Comparison of ENCODE assay signal across 33 cellular contexts in genomic region chr16:18943414-18943813, GRCh38. TPM values are rescaled to one million over a fixed set of nuclear protein-coding genes. Genes with fewer than 3 reads are reported as not detected.
"Had no signal": no experiment of that assay in that cellular context is flagged by ENCODE, and none has a peak within 500 bp of the region (broad histone marks: within the 10 kb centered on the region; RNA-seq: fewer than 3 reads in every experiment).

No MANE protein-coding gene starts in this region.

- H3K27ac Mint-ChIP-seq: activated B cell treated with CpG ODN at 0.5 μM for 24 hours; activated CD8-positive, alpha-beta T cell treated with anti-CD3 and anti-CD28 coated beads for 36 hours; activated naive CD8-positive, alpha-beta T cell; activated T-helper 2 cell treated with anti-CD3 and anti-CD28 coated beads, Interferon-gamma antibody, Interleukin-2, Interleukin-4, amounts not matched to agents 10 μg/mL and 5 μg/mL and 100 μg/mL, durations not matched to agents 14 hours and 24 hours and 36 hours; T-helper 1 cell treated with Interleukin-12 subunit alpha and Interleukin-12 subunit beta and Interleukin-4 antibody, amounts not matched to agents 30 μg/mL and 1 μg/mL, for 36 hours; T-helper 2 cell treated with Interferon-gamma antibody and Interleukin-4, amounts not matched to agents 5 μg/mL and 100 μg/mL, for 36 hours had no signal

- H3K4me1 Mint-ChIP-seq: central memory CD8-positive, alpha-beta T cell had no signal

- H3K9me3 Mint-ChIP-seq: activated B cell treated with CpG ODN at 0.5 μM for 24 hours; activated CD8-positive, alpha-beta T cell treated with anti-CD3 and anti-CD28 coated beads for 36 hours; activated T-cell treated with anti-CD3 and anti-CD28 coated beads, Interleukin-2, amount 50 U/mL, for 4 hours; activated T-helper 2 cell treated with anti-CD3 and anti-CD28 coated beads, Interferon-gamma antibody, Interleukin-2, Interleukin-4, amounts not matched to agents 10 μg/mL and 5 μg/mL and 100 μg/mL, durations not matched to agents 14 hours and 24 hours and 36 hours; central memory CD8-positive, alpha-beta T cell; T-cell; T-helper 2 cell treated with Interferon-gamma antibody and Interleukin-4, amounts not matched to agents 5 μg/mL and 100 μg/mL, for 36 hours had no signal

- H3K4me1 ChIP-seq: gastroesophageal sphincter had no signal

- H3K27me3 ChIP-seq: brain microvascular endothelial cell, esophagus squamous epithelium, gastroesophageal sphincter, heart right ventricle had no signal

- H3K36me3 ChIP-seq: brain microvascular endothelial cell, esophagus squamous epithelium, gastroesophageal sphincter, heart right ventricle, WERI-Rb-1 had no signal

- FAIRE-seq: astrocyte, bronchial epithelial cell, colon, endometrium, endothelial cell of umbilical vein had no signal

- H3K27me3 Mint-ChIP-seq: activated B cell treated with CpG ODN at 0.5 μM for 24 hours; activated CD8-positive, alpha-beta T cell treated with anti-CD3 and anti-CD28 coated beads for 36 hours; activated naive CD8-positive, alpha-beta T cell; central memory CD8-positive, alpha-beta T cell; T-cell had no signal

- H3K4me3 ChIP-seq: esophagus squamous epithelium, gastroesophageal sphincter, heart right ventricle had no signal

- DNase-seq: activated B cell treated with CpG ODN at 0.5 μM for 24 hours; activated CD4-positive, alpha-beta T cell treated with anti-CD3 and anti-CD28 coated beads for 48 hours; activated CD4-positive, alpha-beta T cell treated with anti-CD3 and anti-CD28 coated beads, Interleukin-2, amount 50 U/mL, for 1 hour; activated CD4-positive, alpha-beta T cell treated with anti-CD3 and anti-CD28 coated beads, Interleukin-2, amount 50 U/mL, for 48 hours; activated CD8-positive, alpha-beta memory T cell treated with anti-CD3 and anti-CD28 coated beads for 24 hours; activated CD8-positive, alpha-beta T cell treated with anti-CD3 and anti-CD28 coated beads for 36 hours; activated gamma-delta T cell treated with Interleukin-2 at 50 U/mL for 16 hours; activated naive CD4-positive, alpha-beta T cell treated with anti-CD3 and anti-CD28 coated beads, Interleukin-2, amount 50 U/mL, for 16 hours; activated naive CD4-positive, alpha-beta T cell treated with Interleukin-2 at 50 U/mL for 16 hours; activated T-cell treated with anti-CD3 and anti-CD28 coated beads, Interleukin-2, amount 50 U/mL, for 4 hours; amniotic stem cell; anterior cingulate cortex; brain microvascular endothelial cell; effector CD8-positive, alpha-beta T cell; esophagus squamous epithelium; foreskin melanocyte; heart right ventricle; T-cell; T1000; WERI-Rb-1 had no signal

- H3K4me3 Mint-ChIP-seq: activated B cell treated with CpG ODN at 0.5 μM for 24 hours; activated CD8-positive, alpha-beta T cell treated with anti-CD3 and anti-CD28 coated beads for 36 hours; activated naive CD8-positive, alpha-beta T cell; activated T-cell treated with anti-CD3 and anti-CD28 coated beads, Interleukin-2, amount 50 U/mL, for 4 hours; central memory CD8-positive, alpha-beta T cell; T-cell; T-helper 1 cell treated with Interleukin-12 subunit alpha and Interleukin-12 subunit beta and Interleukin-4 antibody, amounts not matched to agents 30 μg/mL and 1 μg/mL, for 36 hours; T-helper 2 cell treated with Interferon-gamma antibody and Interleukin-4, amounts not matched to agents 5 μg/mL and 100 μg/mL, for 36 hours had no signal

- H3K27ac ChIP-seq: brain microvascular endothelial cell, epithelial cell of prostate, esophagus squamous epithelium, gastroesophageal sphincter, heart right ventricle, WERI-Rb-1 had no signal

- H3K9me3 ChIP-seq: esophagus squamous epithelium, gastroesophageal sphincter, heart right ventricle had no signal

- ATAC-seq: activated CD4-positive, CD25-positive, alpha-beta regulatory T cell treated with anti-CD3 and anti-CD28 coated beads, Interleukin-2, amount 50 U/mL, for 24 hours; activated CD8-positive, alpha-beta T cell treated with anti-CD3 and anti-CD28 coated beads for 36 hours; activated T-cell treated with anti-CD3 and anti-CD28 coated beads, Interleukin-2, amount 50 U/mL, for 4 hours; gastroesophageal sphincter; heart right ventricle; T-cell had no signal

- H3K36me3 Mint-ChIP-seq: activated naive CD8-positive, alpha-beta T cell; T-cell had no signal

RNA-seq across cellular contexts. Expression of gene TMC7, which starts 40.3 kb away (rescaled TPM):
- total RNA-seq: activated B cell treated with CpG ODN at 0.5 μM for 24 hours; activated CD8-positive, alpha-beta T cell treated with anti-CD3 and anti-CD28 coated beads for 36 hours; activated T-cell treated with anti-CD3 and anti-CD28 coated beads, Interleukin-2, amount 50 U/mL, for 4 hours; activated T-helper 2 cell treated with anti-CD3 and anti-CD28 coated beads, Interferon-gamma antibody, Interleukin-2, Interleukin-4, amounts not matched to agents 10 μg/mL and 5 μg/mL and 100 μg/mL, durations not matched to agents 14 hours and 24 hours and 36 hours had no signal
